In the genomic region with DNA sequence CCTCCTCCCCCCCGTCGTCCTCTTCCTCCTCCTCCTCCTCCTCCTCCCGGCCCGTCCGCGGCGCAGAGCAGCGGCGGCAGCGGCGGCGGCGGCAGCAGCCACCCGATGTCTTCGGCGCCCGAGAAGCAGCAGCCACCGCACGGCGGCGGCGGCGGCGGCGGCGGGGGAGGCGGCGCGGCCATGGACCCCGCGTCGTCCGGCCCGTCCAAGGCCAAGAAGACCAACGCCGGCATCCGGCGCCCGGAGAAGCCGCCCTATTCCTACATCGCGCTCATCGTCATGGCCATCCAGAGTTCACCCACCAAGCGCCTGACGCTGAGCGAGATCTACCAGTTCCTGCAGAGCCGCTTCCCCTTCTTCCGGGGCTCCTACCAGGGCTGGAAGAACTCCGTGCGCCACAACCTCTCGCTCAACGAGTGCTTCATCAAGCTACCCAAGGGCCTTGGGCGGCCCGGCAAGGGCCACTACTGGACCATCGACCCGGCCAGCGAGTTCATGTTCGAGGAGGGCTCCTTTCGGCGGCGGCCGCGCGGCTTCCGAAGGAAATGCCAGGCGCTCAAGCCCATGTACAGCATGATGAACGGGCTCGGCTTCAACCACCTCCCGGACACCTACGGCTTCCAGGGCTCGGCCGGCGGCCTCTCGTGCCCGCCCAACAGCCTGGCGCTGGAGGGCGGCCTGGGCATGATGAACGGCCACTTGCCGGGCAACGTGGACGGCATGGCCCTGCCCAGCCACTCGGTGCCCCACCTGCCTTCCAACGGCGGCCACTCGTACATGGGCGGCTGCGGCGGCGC, we compare ENCODE assay signal across 8 cellular contexts. TPM values are rescaled to one million over a fixed set of nuclear protein-coding genes. Genes with fewer than 3 reads are reported as not detected.
DNase-seq lines count a peak whose midpoint lies in the region; ATAC-seq and TF ChIP-seq lines count a peak whose summit lies in the region.

Gene FOXF1 (plus strand): TSS at position 63 of the 797 bp plus-strand sequence. CDS start 43 bp downstream, at position 106.

- TF ChIP-seq CTCF in kidney epithelial cell (IDR thresholded peaks at IDR 0.05; ENCODE audit: insufficient read depth, low read length, poor library complexity, severe bottlenecking) (no peak), testis (IDR thresholded peaks at IDR 0.05) (no peak)

- peaks cover 17% of the 10 kb centered on the region for H3K4me1 ChIP-seq in testis

- TF ChIP-seq POLR2A in testis (IDR thresholded peaks at IDR 0.05), result no peak

- H3K4me3 ChIP-seq in kidney epithelial cell (ENCODE audit: low read depth, low read length) (peak within 1 kb of the TSS; percentile 15), testis (peak within 1 kb of the TSS; percentile 51 to 64)

- H3K27me3 ChIP-seq in kidney epithelial cell (ENCODE audit: control insufficient read depth, insufficient read depth, low read length) (peaks cover 89% of the 10 kb centered on the region), testis (no peaks in the 10 kb centered on the region)

- H3K9me3 ChIP-seq in testis, result no peaks in the 10 kb centered on the region

- H3K36me3 Mint-ChIP-seq in activated CD4-positive, alpha-beta T cell treated with anti-CD3 and anti-CD28 coated beads, Interleukin-2, amount 10 ng/mL, durations not matched to agents 24 days and 14 days (ENCODE audit: low read depth), result peaks cover 4% of the 10 kb centered on the region

- no peaks in the 10 kb centered on the region for H3K36me3 ChIP-seq in kidney epithelial cell (ENCODE audit: control insufficient read depth, insufficient read depth, low read length)
- no peaks in the 10 kb centered on the region for H3K36me3 ChIP-seq in testis (ENCODE audit: low read depth, missing control alignments)

- peak within 1 kb of the TSS; percentile 75 for H3K4me3 Mint-ChIP-seq in activated CD4-positive, alpha-beta T cell treated with anti-CD3 and anti-CD28 coated beads, Interleukin-2, amount 10 ng/mL, durations not matched to agents 24 days and 14 days

- H3K9me3 Mint-ChIP-seq in activated CD4-positive, alpha-beta T cell treated with anti-CD3 and anti-CD28 coated beads, Interleukin-2, amount 10 ng/mL, durations not matched to agents 24 days and 14 days, result no peaks in the 10 kb centered on the region

- peak; percentile 69 for DNase-seq in activated CD4-positive, alpha-beta T cell treated with anti-CD3 and anti-CD28 coated beads, Interleukin-2, amount 10 ng/mL, durations not matched to agents 24 days and 14 days
- no peak for DNase-seq in activated CD4-positive, alpha-beta T cell treated with anti-CD3 and anti-CD28 coated beads, Interleukin-2, amount 50 U/mL, for 4 hours
- DNase-seq in amniotic stem cell (lab: John Stamatoyannopoulos, UW) (peak; percentile 28), kidney epithelial cell (ENCODE audit: low read depth) (no peak), testis (no peak), globus pallidus (ENCODE audit: low spot score) (no peak), NCI-H446 (lab: John Stamatoyannopoulos, UW) (no peak)

- intact Hi-C loops in activated CD4-positive, alpha-beta T cell treated with anti-CD3 and anti-CD28 coated beads, Interleukin-2, amount 10 ng/mL, durations not matched to agents 24 days and 14 days (cut with micrococcal nuclease), result loop anchor here (5.0 kb wide), 1 partner anchor 223 kb away; no protein-coding TSS in a partner anchor
- intact Hi-C loops in testis (cut with DNase I; ENCODE audit: low total_unique reads), result no loop called here

- ATAC-seq in HG02610 (IDR thresholded peaks at IDR 0.05; ENCODE audit: unreplicated experiment), result no peak

- H3K27ac Mint-ChIP-seq in activated CD4-positive, alpha-beta T cell treated with anti-CD3 and anti-CD28 coated beads, Interleukin-2, amount 10 ng/mL, durations not matched to agents 24 days and 14 days, result peak within 1 kb of the TSS; percentile 53

- H3K27me3 Mint-ChIP-seq in activated CD4-positive, alpha-beta T cell treated with anti-CD3 and anti-CD28 coated beads, Interleukin-2, amount 10 ng/mL, durations not matched to agents 24 days and 14 days, result peaks cover 64% of the 10 kb centered on the region

- H3K27ac ChIP-seq in testis, result peak within 1 kb of the TSS; percentile 44 to 56

- peaks cover 21% of the 10 kb centered on the region for H3K4me1 Mint-ChIP-seq in activated CD4-positive, alpha-beta T cell treated with anti-CD3 and anti-CD28 coated beads, Interleukin-2, amount 10 ng/mL, durations not matched to agents 24 days and 14 days

- WGBS in testis, 2 donors, result 2 to 4% methylated on average over 40 to 75 of the region's 89 CpGs

RNA-seq across cellular contexts. Expression of gene FOXF1, which starts in this region (rescaled TPM):
- total RNA-seq in activated CD4-positive, alpha-beta T cell treated with anti-CD3 and anti-CD28 coated beads, Interleukin-2, amount 10 ng/mL, durations not matched to agents 24 days and 14 days, result not detected in 2 replicates
- total RNA-seq in kidney epithelial cell, result under 0.01 TPM in 1 of 2 replicates, not detected in the other
- 1 to 10 TPM; 2.0 to 2.8 TPM for total RNA-seq in testis
- polyA plus RNA-seq in testis (ENCODE audit: insufficient read depth, low read depth, low replicate concordance), result 0.91 TPM

Comparison
In these comparisons a context has a peak if more than half of its experiments do, and no peak if none do; other contexts are left out.
1. Peak in DNase-seq in activated CD4-positive, alpha-beta T cell treated with anti-CD3 and anti-CD28 coated beads, Interleukin-2, amount 10 ng/mL, durations not matched to agents 24 days and 14 days; RNA of the gene not detected or under 1 TPM.